ENCODE assay signal across 15 cellular contexts in the genomic region with DNA sequence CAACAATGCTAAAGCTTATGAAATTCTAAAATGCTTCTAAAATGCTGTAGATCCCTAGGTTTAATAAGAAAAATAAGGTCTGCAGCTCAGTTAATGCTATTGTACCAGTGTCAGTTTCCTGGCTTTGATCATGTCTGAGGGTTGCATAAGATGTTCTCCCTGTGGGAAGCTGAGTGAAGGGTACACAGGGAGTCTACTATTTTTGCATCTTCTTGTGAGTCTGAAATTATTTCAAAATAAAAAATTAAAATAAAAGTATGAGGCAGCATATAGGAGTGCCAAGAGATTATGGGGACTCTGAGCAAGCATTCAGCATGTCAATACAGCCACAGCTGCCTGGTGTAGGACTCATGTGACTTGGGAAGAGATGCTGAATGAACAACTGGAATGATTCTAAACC.
DNase-seq lines count a peak whose midpoint lies in the region; ATAC-seq and TF ChIP-seq lines count a peak whose summit lies in the region.
"Had no signal": no experiment of that assay in that cellular context is flagged by ENCODE, and none has a peak within 500 bp of the region (broad histone marks: within the 10 kb centered on the region; RNA-seq: fewer than 3 reads in every experiment).

No MANE protein-coding gene starts in this region.

- no peak overlapping the region for H2AFZ ChIP-seq in OCI-LY1 (ENCODE audit: low read length)

- H3K27ac ChIP-seq in HEK293 (ENCODE audit: extremely low read depth, low read depth, low read length), result no peak overlapping the region
- H3K27ac ChIP-seq in OCI-LY1 (ENCODE audit: low read depth, low read length, poor library complexity, severe bottlenecking), result peak overlapping the region; percentile 98

- no peaks in the 10 kb centered on the region for H3K9me2 ChIP-seq in OCI-LY1 (ENCODE audit: low read depth, low read length)

- CTCF ChIA-PET in HEK293 (lab: Yijun Ruan, JAX), result interaction anchor here (1.2 kb wide), 1 partner anchor 11 kb away, joined by 3 read pairs; no protein-coding TSS in a partner anchor

- TF ChIP-seq CTCF in HEK293 (tag by site-specific recombination; IDR thresholded peaks at IDR 0.05) (no peak), OCI-LY1 (IDR thresholded peaks at IDR 0.05; ENCODE audit: low read length) (no peak), fibroblast of pulmonary artery (IDR thresholded peaks at IDR 0.05; ENCODE audit: low read length, missing control alignments) (no peak)

- DNase-seq in fibroblast of pulmonary artery (ENCODE audit: low read depth), result peak; percentile 10
- no peak for DNase-seq in NCI-H128 (lab: John Stamatoyannopoulos, UW; ENCODE audit: unreplicated experiment)
- DNase-seq in NCI-H748 treated with DMSO at 0.1 percent for 48 hours (lab: John Stamatoyannopoulos, UW), result no peak
- DNase-seq: Caco-2; CD8-positive, alpha-beta memory T cell; DND-41; GF-D8; GOT3; HFFc6 had no signal

- peak overlapping the region; percentile 28; the same call in 1 of the 2 replicates for H3K4me2 ChIP-seq in OCI-LY1 (ENCODE audit: low read length)

- POLR2A ChIA-PET in HEK293 (lab: Yijun Ruan, JAX), result no interaction called here

- H3K79me2 ChIP-seq in OCI-LY1 (ENCODE audit: insufficient read depth, low read length), result no peaks in the 10 kb centered on the region

- H3K4me3 ChIP-seq in HEK293 (ENCODE audit: low read depth, low read length) (no peak overlapping the region), OCI-LY1 (ENCODE audit: low read depth, low read length, poor library complexity, severe bottlenecking) (no peak overlapping the region), fibroblast of pulmonary artery (replicated peaks; ENCODE audit: low read depth, low read length) (no peak overlapping the region)
- H3K4me3 ChIP-seq: HAP-1 had no signal

- H3K9me3 ChIP-seq in HEK293 (ENCODE audit: control insufficient read depth, insufficient read depth, low read depth, low read length) (no peaks in the 10 kb centered on the region), OCI-LY1 (ENCODE audit: low read length) (no peaks in the 10 kb centered on the region)
- H3K9me3 ChIP-seq: Caco-2, HAP-1 had no signal

- H3K4me1 ChIP-seq in HEK293 (ENCODE audit: control insufficient read depth, insufficient read depth, low read length) (peaks cover 12% of the 10 kb centered on the region; the same call in 1 of the 2 replicates), OCI-LY1 (ENCODE audit: insufficient read depth, low read length, severe bottlenecking) (peaks cover 99% of the 10 kb centered on the region)
- H3K4me1 ChIP-seq: Caco-2, HAP-1 had no signal

- H3K36me3 ChIP-seq in HEK293 (ENCODE audit: control insufficient read depth in 2 of 2, insufficient read depth in 1 of 2, low read length in 2 of 2) (peaks cover 0 to 3% of the 10 kb centered on the region in 2 experiments; a peak in 1 of 3 replicates), OCI-LY1 (ENCODE audit: insufficient read depth, low read length) (peaks cover 7% of the 10 kb centered on the region; the same call in 1 of the 2 replicates)
- H3K36me3 ChIP-seq: HAP-1 had no signal

- H3K27me3 ChIP-seq in OCI-LY1 (ENCODE audit: insufficient read depth, low read length), result no peaks in the 10 kb centered on the region

- no peaks in the 10 kb centered on the region for H4K20me1 ChIP-seq in OCI-LY1 (ENCODE audit: insufficient read depth, low read length)

- peak overlapping the region; percentile 52 for H3K9ac ChIP-seq in OCI-LY1 (ENCODE audit: low read length)

- 0 out of 2 replicates have a peak, but pooled peaks cover 5% of the 10 kb centered on the region for H3F3A ChIP-seq in OCI-LY1 (ENCODE audit: insufficient read depth, low read length)

- no peak for ATAC-seq in HG03095 (IDR thresholded peaks at IDR 0.05; ENCODE audit: unreplicated experiment)
- ATAC-seq in GM21576 (IDR thresholded peaks at IDR 0.05; ENCODE audit: unreplicated experiment), result no peak
- ATAC-seq: HepG2 had no signal

TF ChIP-seq in HEK293, 187 proteins besides CTCF, POLR2A, EP300 and RAD21:
- TF ChIP-seq ZNF510 (tag by site-specific recombination; IDR thresholded peaks at IDR 0.05; ENCODE audit: insufficient replicate concordance) (peak; percentile 98), SP7 (tag by site-specific recombination; IDR thresholded peaks at IDR 0.05) (no peak), ZNF529 (tag by site-specific recombination; IDR thresholded peaks at IDR 0.05; ENCODE audit: insufficient replicate concordance) (peak; percentile 91)
TF ChIP-seq in HEK293: peak in this region for 2.
